In the genomic region with DNA sequence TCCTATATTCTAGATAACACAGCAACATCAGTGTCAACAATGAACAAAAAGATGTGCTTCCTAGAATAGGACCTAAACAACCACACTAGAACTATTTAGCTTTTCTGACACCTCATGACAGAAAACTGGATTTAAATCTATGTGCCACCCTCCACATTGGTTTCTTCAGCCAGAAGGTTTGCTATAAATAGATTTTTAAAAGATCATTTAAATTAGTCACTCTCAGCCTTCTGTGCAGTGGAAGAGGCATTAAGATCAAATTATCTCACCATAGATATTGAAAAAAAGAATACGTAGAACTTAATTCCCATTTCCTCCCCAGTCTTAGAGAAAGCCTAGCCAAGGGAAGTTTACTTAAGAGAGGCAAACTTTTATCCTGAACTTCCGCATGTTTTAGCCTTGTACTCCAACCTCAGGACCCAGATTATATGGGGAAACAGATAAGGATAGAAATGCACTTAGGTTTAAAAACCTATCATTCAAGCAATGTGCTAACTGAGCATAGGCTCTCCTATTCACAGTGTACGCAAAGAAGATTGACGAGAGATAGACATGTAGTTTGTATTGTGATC, we compare ENCODE assay signal across 1 cellular context.
TF ChIP-seq lines count a peak whose summit lies in the region.

No MANE protein-coding gene starts in this region.

TF ChIP-seq in GM12878, 131 proteins besides CTCF, POLR2A, EP300 and RAD21 (continued from another document):
- TF ChIP-seq, protein P1, sequence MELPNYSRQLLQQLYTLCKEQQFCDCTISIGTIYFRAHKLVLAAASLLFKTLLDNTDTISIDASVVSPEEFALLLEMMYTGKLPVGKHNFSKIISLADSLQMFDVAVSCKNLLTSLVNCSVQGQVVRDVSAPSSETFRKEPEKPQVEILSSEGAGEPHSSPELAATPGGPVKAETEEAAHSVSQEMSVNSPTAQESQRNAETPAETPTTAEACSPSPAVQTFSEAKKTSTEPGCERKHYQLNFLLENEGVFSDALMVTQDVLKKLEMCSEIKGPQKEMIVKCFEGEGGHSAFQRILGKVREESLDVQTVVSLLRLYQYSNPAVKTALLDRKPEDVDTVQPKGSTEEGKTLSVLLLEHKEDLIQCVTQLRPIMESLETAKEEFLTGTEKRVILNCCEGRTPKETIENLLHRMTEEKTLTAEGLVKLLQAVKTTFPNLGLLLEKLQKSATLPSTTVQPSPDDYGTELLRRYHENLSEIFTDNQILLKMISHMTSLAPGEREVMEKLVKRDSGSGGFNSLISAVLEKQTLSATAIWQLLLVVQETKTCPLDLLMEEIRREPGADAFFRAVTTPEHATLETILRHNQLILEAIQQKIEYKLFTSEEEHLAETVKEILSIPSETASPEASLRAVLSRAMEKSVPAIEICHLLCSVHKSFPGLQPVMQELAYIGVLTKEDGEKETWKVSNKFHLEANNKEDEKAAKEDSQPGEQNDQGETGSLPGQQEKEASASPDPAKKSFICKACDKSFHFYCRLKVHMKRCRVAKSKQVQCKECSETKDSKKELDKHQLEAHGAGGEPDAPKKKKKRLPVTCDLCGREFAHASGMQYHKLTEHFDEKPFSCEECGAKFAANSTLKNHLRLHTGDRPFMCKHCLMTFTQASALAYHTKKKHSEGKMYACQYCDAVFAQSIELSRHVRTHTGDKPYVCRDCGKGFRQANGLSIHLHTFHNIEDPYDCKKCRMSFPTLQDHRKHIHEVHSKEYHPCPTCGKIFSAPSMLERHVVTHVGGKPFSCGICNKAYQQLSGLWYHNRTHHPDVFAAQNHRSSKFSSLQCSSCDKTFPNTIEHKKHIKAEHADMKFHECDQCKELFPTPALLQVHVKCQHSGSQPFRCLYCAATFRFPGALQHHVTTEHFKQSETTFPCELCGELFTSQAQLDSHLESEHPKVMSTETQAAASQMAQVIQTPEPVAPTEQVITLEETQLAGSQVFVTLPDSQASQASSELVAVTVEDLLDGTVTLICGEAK (IDR thresholded peaks at IDR 0.05; ENCODE audit: borderline replicate concordance): no peak
